In genomic region chr9:109477269-109478203, GRCh38 we compare ENCODE assay signal across 9 cellular contexts. TPM values are rescaled to one million over a fixed set of nuclear protein-coding genes. Genes with fewer than 3 reads are reported as not detected.
DNase-seq lines count a peak whose midpoint lies in the region; ATAC-seq and TF ChIP-seq lines count a peak whose summit lies in the region.
"Had no signal": no experiment of that assay in that cellular context is flagged by ENCODE, and none has a peak within 500 bp of the region (broad histone marks: within the 10 kb centered on the region; RNA-seq: fewer than 3 reads in every experiment).

No MANE protein-coding gene starts in this region.

- ATAC-seq in GM19324 (IDR thresholded peaks at IDR 0.05; ENCODE audit: low FRiP score, unreplicated experiment) = peak; percentile 86
- ATAC-seq in HG03159 (IDR thresholded peaks at IDR 0.05; ENCODE audit: unreplicated experiment) = peak; percentile 77
- ATAC-seq in GM23338 = no peak

- H3K4me1 ChIP-seq in muscle layer of duodenum (ENCODE audit: control insufficient read depth in 1 of 2, insufficient read depth in 2 of 2, low read length in 2 of 2) (peaks cover 0 to 4% of the 10 kb centered on the region in 2 donors), GM23338 (ENCODE audit: insufficient read depth) (no peaks in the 10 kb centered on the region)
- H3K4me1 ChIP-seq: adrenal gland had no signal

- no peaks in the 10 kb centered on the region for H3K9me2 ChIP-seq in GM23338 (ENCODE audit: insufficient read depth)

- H3K27me3 Mint-ChIP-seq in T-helper 2 cell treated with Interferon-gamma antibody and Interleukin-4, amounts not matched to agents 5 μg/mL and 100 μg/mL, for 36 hours (ENCODE audit: low read depth) = peaks cover 21% of the 10 kb centered on the region
- H3K27me3 Mint-ChIP-seq in GM23338 (ENCODE audit: insufficient read depth, low read depth, poor library complexity) = peaks cover 4% of the 10 kb centered on the region

- no peak for DNase-seq in stimulated activated CD4-positive, alpha-beta T cell treated with anti-CD3 and anti-CD28 coated beads, Interleukin-4, amount 100 ng/mL, for 1 hour
- no peak for DNase-seq in T-helper 2 cell treated with Interferon-gamma antibody and Interleukin-4, amounts not matched to agents 5 μg/mL and 100 μg/mL, for 36 hours (ENCODE audit: low spot score)
- DNase-seq in GM23338 (ENCODE audit: low spot score) = no peak
- DNase-seq in GM10266 (ENCODE audit: extremely low spot score) = no peak

- H2AFZ ChIP-seq in GM23338 = no peak overlapping the region

- no peak overlapping the region for H3K4me2 ChIP-seq in GM23338

- no peaks in the 10 kb centered on the region for H3K9me3 Mint-ChIP-seq in T-helper 2 cell treated with Interferon-gamma antibody and Interleukin-4, amounts not matched to agents 5 μg/mL and 100 μg/mL, for 36 hours
- H3K9me3 Mint-ChIP-seq in GM23338 = no peaks in the 10 kb centered on the region

- no peak overlapping the region for H3K27ac Mint-ChIP-seq in T-helper 2 cell treated with Interferon-gamma antibody and Interleukin-4, amounts not matched to agents 5 μg/mL and 100 μg/mL, for 36 hours
- H3K27ac Mint-ChIP-seq in GM23338 = no peak overlapping the region

- H3K27me3 ChIP-seq in muscle layer of duodenum (ENCODE audit: low read depth, low read length) (no peaks in the 10 kb centered on the region), GM23338 (ENCODE audit: insufficient read depth) (no peaks in the 10 kb centered on the region)
- H3K27me3 ChIP-seq: adrenal gland had no signal

- no peaks in the 10 kb centered on the region for H3K9me3 ChIP-seq in muscle layer of duodenum (ENCODE audit: control insufficient read depth in 1 of 2, low read length in 2 of 2)
- H3K9me3 ChIP-seq: adrenal gland had no signal

- H3K27ac ChIP-seq in VCaP (peak overlapping the region; percentile 99), muscle layer of duodenum (ENCODE audit: low read length) (peak overlapping the region; percentile 35), GM23338 (ENCODE audit: low read depth) (no peak overlapping the region)
- H3K27ac ChIP-seq: adrenal gland had no signal

- H4K20me1 ChIP-seq in GM23338 (replicated peaks; ENCODE audit: insufficient read depth) = no peaks in the 10 kb centered on the region

- H3K36me3 ChIP-seq in muscle layer of duodenum (ENCODE audit: control insufficient read depth in 1 of 2, insufficient read depth in 2 of 2, low read length in 2 of 2) (no peaks in the 10 kb centered on the region), GM23338 (ENCODE audit: insufficient read depth) (no peaks in the 10 kb centered on the region)
- H3K36me3 ChIP-seq: adrenal gland had no signal

- no peaks in the 10 kb centered on the region for H3F3A ChIP-seq in GM23338 (replicated peaks; ENCODE audit: low read depth)

- peaks cover 7% of the 10 kb centered on the region for H3K4me1 Mint-ChIP-seq in T-helper 2 cell treated with Interferon-gamma antibody and Interleukin-4, amounts not matched to agents 5 μg/mL and 100 μg/mL, for 36 hours (ENCODE audit: low read depth)
- peaks cover 9% of the 10 kb centered on the region; the same call in 2 of the 3 replicates for H3K4me1 Mint-ChIP-seq in GM23338

- H3K36me3 Mint-ChIP-seq in T-helper 2 cell treated with Interferon-gamma antibody and Interleukin-4, amounts not matched to agents 5 μg/mL and 100 μg/mL, for 36 hours (ENCODE audit: low read depth) = no peaks in the 10 kb centered on the region
- no peaks in the 10 kb centered on the region for H3K36me3 Mint-ChIP-seq in GM23338 (ENCODE audit: low read depth)

- H3K4me3 ChIP-seq in muscle layer of duodenum (ENCODE audit: low read depth in 1 of 2, low read length in 2 of 2) (no peak overlapping the region), GM23338 (no peak overlapping the region)
- H3K4me3 ChIP-seq: adrenal gland had no signal

- TF ChIP-seq CTCF in VCaP (conservative IDR thresholded peaks at IDR 0.05) (no peak), GM23338 (conservative IDR thresholded peaks at IDR 0.05; ENCODE audit: low read depth in 2 of 2) (no peak), GM10266 (IDR thresholded peaks at IDR 0.05; ENCODE audit: control insufficient read depth, insufficient read depth, low read depth, missing control alignments) (no peak)

- no peaks in the 10 kb centered on the region for H3K79me2 ChIP-seq in GM23338 (replicated peaks; ENCODE audit: insufficient read depth)

- H3K4me3 Mint-ChIP-seq in T-helper 2 cell treated with Interferon-gamma antibody and Interleukin-4, amounts not matched to agents 5 μg/mL and 100 μg/mL, for 36 hours = no peak overlapping the region
- no peak overlapping the region for H3K4me3 Mint-ChIP-seq in GM23338

TF ChIP-seq in GM23338, 12 proteins besides CTCF, POLR2A, EP300 and RAD21 (continues in another document):
- TF ChIP-seq REST (IDR thresholded peaks at IDR 0.05; ENCODE audit: unreplicated experiment) (no peak), ZNF114 (CRISPR knock-in tag; IDR thresholded peaks at IDR 0.05) (no peak), CREB1 (CRISPR knock-in tag; IDR thresholded peaks at IDR 0.05; ENCODE audit: low read depth) (no peak), ETS1 (IDR thresholded peaks at IDR 0.05) (no peak)

RNA-seq across cellular contexts. Expression of gene PTPN3, which starts 20.6 kb away (rescaled TPM):
- total RNA-seq in GM23338 (2014; rRNA removed; shearing (Covaris generic)) = 2.6 and 2.8 TPM in 2 replicates
- polyA plus RNA-seq in GM23338 (2016; fragmentation: Nextera tagmentation; extraction: Ambion mirVana) = 1.0 and 1.4 TPM in 2 replicates
